In genomic region chr9:120538339-120538738, GRCh38 we compare ENCODE assay signal across 21 cellular contexts. TPM values are rescaled to one million over a fixed set of nuclear protein-coding genes. Genes with fewer than 3 reads are reported as not detected.
DNase-seq lines count a peak whose midpoint lies in the region; FAIRE-seq and TF ChIP-seq lines count a peak whose summit lies in the region.
"Had no signal": no experiment of that assay in that cellular context is flagged by ENCODE, and none has a peak within 500 bp of the region (broad histone marks: within the 10 kb centered on the region; RNA-seq: fewer than 3 reads in every experiment).

No MANE protein-coding gene starts in this region.

- no peak overlapping the region for H3K9ac ChIP-seq in SK-N-SH
- H3K9ac ChIP-seq in endothelial cell of umbilical vein (replicated peaks; ENCODE audit: extremely low read depth, insufficient read depth, low read length), result no peak overlapping the region
- H3K9ac ChIP-seq: BLaER1 had no signal

- no peaks in the 10 kb centered on the region for H3K9me3 Mint-ChIP-seq in osteocyte (ENCODE audit: unreplicated experiment)
- H3K9me3 Mint-ChIP-seq in Caco-2 (ENCODE audit: unreplicated experiment), result no peaks in the 10 kb centered on the region
- H3K9me3 Mint-ChIP-seq: activated T-cell treated with anti-CD3 and anti-CD28 coated beads, Interleukin-2, amount 50 U/mL, for 72 hours had no signal

- TF ChIP-seq EP300 in SK-N-SH (IDR thresholded peaks at IDR 0.05; ENCODE audit: borderline replicate concordance in 1 of 2, low read depth in 1 of 2, low read length in 1 of 2), result peak in 1 of 2 experiments; percentile 51; a peak in 1 of 4 replicates

- H2AFZ ChIP-seq in SK-N-SH (ENCODE audit: low read depth) (no peak overlapping the region), endothelial cell of umbilical vein (ENCODE audit: low read depth, low read length) (no peak overlapping the region)

- no peak for TF ChIP-seq POLR2A in endothelial cell of umbilical vein (IDR thresholded peaks at IDR 0.05; ENCODE audit: low read depth, low read length)

- no peaks in the 10 kb centered on the region for H3K9me2 ChIP-seq in SK-N-SH

- no peaks in the 10 kb centered on the region for H3K9me3 ChIP-seq in SK-N-SH
- H3K9me3 ChIP-seq in endothelial cell of umbilical vein (replicated peaks; ENCODE audit: control insufficient read depth, insufficient read depth, low read length), result no peaks in the 10 kb centered on the region
- no peaks in the 10 kb centered on the region for H3K9me3 ChIP-seq in Caco-2
- H3K9me3 ChIP-seq: BLaER1, transverse colon had no signal

- no peaks in the 10 kb centered on the region for H3K27me3 ChIP-seq in SK-N-SH (ENCODE audit: insufficient read depth)
- no peaks in the 10 kb centered on the region for H3K27me3 ChIP-seq in endothelial cell of umbilical vein (ENCODE audit: control insufficient read depth in 2 of 2, insufficient read depth in 2 of 2, low read length in 2 of 2)
- H3K27me3 ChIP-seq in Caco-2 (replicated peaks; ENCODE audit: control insufficient read depth, insufficient read depth, low read length), result no peaks in the 10 kb centered on the region
- H3K27me3 ChIP-seq: BLaER1, transverse colon had no signal

- DNase-seq in HCEC 1CT, result peak; percentile 22
- DNase-seq in SK-N-SH, result peak; percentile 64
- DNase-seq in endothelial cell of umbilical vein (ENCODE audit: low read depth, low spot score), result peak; percentile 49
- no peak for DNase-seq in osteocyte (ENCODE audit: extremely low spot score, unreplicated experiment)
- no peak for DNase-seq in Caco-2
- DNase-seq in stimulated activated CD4-positive, alpha-beta T cell treated with anti-CD3 and anti-CD28 coated beads, Interleukin-1b, Interleukin-23, amount 100 ng/mL, for 48 hours, result no peak
- no peak for DNase-seq in SHP77 treated with DMSO at 0.1 percent for 48 hours (lab: John Stamatoyannopoulos, UW)
- DNase-seq: activated CD4-positive, alpha-beta T cell treated with anti-CD3 and anti-CD28 coated beads, Interleukin-2, amount 50 U/mL, for 4 hours; activated T-cell treated with anti-CD3 and anti-CD28 coated beads, Interleukin-2, amount 50 U/mL, for 72 hours; amniotic stem cell; DMS 273 treated with DMSO at 0.1 percent for 48 hours; glutamatergic neuron; kidney; NCI-H2081 treated with DMSO at 0.1 percent for 48 hours; NCI-H526; transverse colon had no signal

- H3F3A ChIP-seq in SK-N-SH (replicated peaks; ENCODE audit: insufficient read depth), result peaks cover 11% of the 10 kb centered on the region

- H3K4me1 Mint-ChIP-seq in osteocyte (ENCODE audit: unreplicated experiment) (peaks cover 24% of the 10 kb centered on the region), Caco-2 (ENCODE audit: low read depth, unreplicated experiment) (peaks cover 19% of the 10 kb centered on the region)

- BruUV-seq in endothelial cell of umbilical vein (replicated peaks; lab: Mats Ljungman, UMichigan) (no TSS peak), Caco-2 (replicated peaks; lab: Mats Ljungman, UMichigan) (no TSS peak)

- CTCF ChIA-PET in SK-N-SH (lab: Yijun Ruan, JAX), result interaction anchor here (0.7 to 1.5 kb wide), 5 partner anchors 9 to 61 kb away, joined by 3 to 4 read pairs (median 3); partner anchors contain the start of gene CDK5RAP2
- CTCF ChIA-PET in endothelial cell of umbilical vein (lab: Charles Lee), result no interaction called here
- CTCF ChIA-PET in Caco-2 (lab: Charles Lee), result interaction anchor here (0.6 kb wide), 1 partner anchor 30 kb away, joined by 3 read pairs; no protein-coding TSS in a partner anchor

- 57% methylated on average over 3 of the region's 3 CpGs for WGBS in SK-N-SH (ENCODE audit: low lambda C conversion rate)

- H3K4me1 ChIP-seq in SK-N-SH (ENCODE audit: control insufficient read depth in 1 of 2, insufficient read depth in 2 of 2, low read depth in 1 of 2, low read length in 1 of 2) (peaks cover 13 to 17% of the 10 kb centered on the region in 2 experiments; a peak in 3 of 4 replicates), endothelial cell of umbilical vein (ENCODE audit: control insufficient read depth, extremely low read depth, insufficient read depth, low read length) (peaks cover 19% of the 10 kb centered on the region), Caco-2 (peaks cover 11% of the 10 kb centered on the region)
- H3K4me1 ChIP-seq: BLaER1, transverse colon had no signal

- H3K27me3 Mint-ChIP-seq in osteocyte (ENCODE audit: unreplicated experiment) (no peaks in the 10 kb centered on the region), Caco-2 (ENCODE audit: insufficient read depth, unreplicated experiment) (no peaks in the 10 kb centered on the region)

- H3K4me3 ChIP-seq in SK-N-SH (ENCODE audit: low read depth in 2 of 2, low read length in 1 of 2) (no peak overlapping the region), endothelial cell of umbilical vein (replicated peaks in 1 of 3; ENCODE audit: insufficient read depth in 1 of 3, low read depth in 1 of 3, low read length in 3 of 3) (no peak overlapping the region), Caco-2 (ENCODE audit: low read depth, low read length) (no peak overlapping the region)
- H3K4me3 ChIP-seq: BLaER1, transverse colon had no signal

- H3K27ac ChIP-seq in SK-N-SH (ENCODE audit: low read depth in 2 of 2, low read length in 1 of 2) (peak overlapping the region; percentile 34 to 83; a peak in 3 of 4 replicates), endothelial cell of umbilical vein (ENCODE audit: insufficient read depth, low read depth, low read length) (peak overlapping the region; percentile 4)
- H3K27ac ChIP-seq: BLaER1, transverse colon had no signal

- TF ChIP-seq CTCF in SK-N-SH (IDR thresholded peaks at IDR 0.05) (no peak), endothelial cell of umbilical vein (IDR thresholded peaks at IDR 0.05; ENCODE audit: extremely low read depth in 1 of 2, insufficient read depth in 1 of 2, low read depth in 1 of 2, low read length in 2 of 2) (no peak), osteocyte (IDR thresholded peaks at IDR 0.05) (no peak), Caco-2 (IDR thresholded peaks at IDR 0.05; ENCODE audit: insufficient read depth in 1 of 2, low read depth in 1 of 2, low read length in 1 of 2, severe bottlenecking in 1 of 2, unreplicated experiment in 1 of 2) (no peak)

- H3K36me3 Mint-ChIP-seq in osteocyte (ENCODE audit: unreplicated experiment), result peaks cover 43% of the 10 kb centered on the region
- H3K36me3 Mint-ChIP-seq in Caco-2 (ENCODE audit: insufficient read depth, unreplicated experiment), result peaks cover 48% of the 10 kb centered on the region

- H3K79me2 ChIP-seq in SK-N-SH (ENCODE audit: insufficient read depth), result no peaks in the 10 kb centered on the region
- no peaks in the 10 kb centered on the region for H3K79me2 ChIP-seq in endothelial cell of umbilical vein (ENCODE audit: control insufficient read depth, insufficient read depth, low read length)

- H3K27ac Mint-ChIP-seq in osteocyte (ENCODE audit: unreplicated experiment), result peak overlapping the region; percentile 73
- no peak overlapping the region for H3K27ac Mint-ChIP-seq in Caco-2 (ENCODE audit: unreplicated experiment)
- H3K27ac Mint-ChIP-seq: activated T-cell treated with anti-CD3 and anti-CD28 coated beads, Interleukin-2, amount 50 U/mL, for 72 hours had no signal

- H3K4me3 Mint-ChIP-seq in osteocyte (ENCODE audit: unreplicated experiment) (no peak overlapping the region), Caco-2 (ENCODE audit: unreplicated experiment) (no peak overlapping the region)
- H3K4me3 Mint-ChIP-seq: activated T-cell treated with anti-CD3 and anti-CD28 coated beads, Interleukin-2, amount 50 U/mL, for 72 hours had no signal

- TF ChIP-seq RAD21 in SK-N-SH (IDR thresholded peaks at IDR 0.05; ENCODE audit: low read length), result no peak

- intact Hi-C loops in endothelial cell of umbilical vein (cut with micrococcal nuclease), result no loop called here
- intact Hi-C loops in Caco-2 (cut with micrococcal nuclease; ENCODE audit: unreplicated experiment), result no loop called here

- peak; percentile 99 for FAIRE-seq in endothelial cell of umbilical vein (lab: Jason Lieb, UNC)
- FAIRE-seq: colon, GM18507, H54, kidney, TTC549 had no signal

- H4K20me1 ChIP-seq in SK-N-SH (ENCODE audit: insufficient read depth) (no peaks in the 10 kb centered on the region), endothelial cell of umbilical vein (replicated peaks; ENCODE audit: control insufficient read depth, extremely low read depth, insufficient read depth, low read length) (no peaks in the 10 kb centered on the region)

- peaks cover 10 to 61% of the 10 kb centered on the region in 2 experiments for H3K36me3 ChIP-seq in SK-N-SH (replicated peaks in 1 of 2; ENCODE audit: control insufficient read depth in 1 of 2, insufficient read depth in 2 of 2, low read length in 1 of 2)
- H3K36me3 ChIP-seq in endothelial cell of umbilical vein (ENCODE audit: control insufficient read depth in 2 of 2, extremely low read depth in 1 of 2, insufficient read depth in 2 of 2, low read length in 2 of 2), result peaks cover 0 to 2% of the 10 kb centered on the region in 2 experiments
- peaks cover 2% of the 10 kb centered on the region for H3K36me3 ChIP-seq in Caco-2 (ENCODE audit: control insufficient read depth, insufficient read depth, low read length)

- dilution Hi-C loops in endothelial cell of umbilical vein (cut with MboI; ENCODE audit: extremely low pct_ligation_motif_present, low sequenced_read_pairs), result no loop called here

- H3K4me2 ChIP-seq in SK-N-SH (no peak overlapping the region), endothelial cell of umbilical vein (ENCODE audit: insufficient read depth, low read length) (peak overlapping the region; percentile 26)
- H3K4me2 ChIP-seq: BLaER1 had no signal

- POLR2A ChIA-PET in SK-N-SH (lab: Yijun Ruan, JAX), result interaction anchor here (0.9 kb wide), 1 partner anchor 8 kb away, joined by 3 read pairs; no protein-coding TSS in a partner anchor
- POLR2A ChIA-PET in endothelial cell of umbilical vein (lab: Charles Lee), result no interaction called here
- POLR2A ChIA-PET in Caco-2 (lab: Charles Lee), result no interaction called here

- H3K9me1 ChIP-seq in endothelial cell of umbilical vein (replicated peaks; ENCODE audit: control insufficient read depth, extremely low read depth, insufficient read depth, low read length), result no peaks in the 10 kb centered on the region

TF ChIP-seq in endothelial cell of umbilical vein, 7 proteins besides CTCF, POLR2A, EP300 and RAD21 (continues in another document):
- no peak for TF ChIP-seq GATA2 (IDR thresholded peaks at IDR 0.05; ENCODE audit: insufficient read depth, insufficient read length, low read depth, low read length)

RNA-seq across cellular contexts. Expression of gene CDK5RAP2, which starts 41.6 kb away (rescaled TPM):
- polyA plus RNA-seq in SK-N-SH (2012; rRNA removed) (15.2 and 20.7 TPM in 2 replicates), endothelial cell of umbilical vein (17.0 and 17.5 TPM in 2 replicates)
- polyA plus RNA-seq in SK-N-SH (2012; cell fraction: cytosol; rRNA removed), result 16.6 and 17.3 TPM in 2 replicates
- polyA plus RNA-seq in SK-N-SH (2012; cell fraction: nucleus; rRNA removed), result 45.3 and 53.8 TPM in 2 replicates
- total RNA-seq in endothelial cell of umbilical vein (53.5 and 56.7 TPM in 2 replicates), osteocyte (42.0 and 48.7 TPM in 2 replicates), Caco-2 (2022) (68.2 and 71.3 TPM in 2 replicates)
- polyA plus RNA-seq in endothelial cell of umbilical vein (2011; cell fraction: cytosol; rRNA removed), result 24.9 and 32.8 TPM in 2 replicates
- polyA plus RNA-seq in endothelial cell of umbilical vein (2011; cell fraction: nucleus; rRNA removed), result 72.0 and 95.9 TPM in 2 replicates
- polyA plus RNA-seq in endothelial cell of umbilical vein (2012), result 20.6 and 26.5 TPM in 2 replicates
- 46.5 and 52.2 TPM in 2 replicates for polyA minus RNA-seq in endothelial cell of umbilical vein
- 46.8 TPM for polyA minus RNA-seq in endothelial cell of umbilical vein (2011; cell fraction: cytosol; rRNA and poly(A)+ RNA removed)
- 60.1 and 73.7 TPM in 2 replicates for polyA minus RNA-seq in endothelial cell of umbilical vein (2011; cell fraction: nucleus; rRNA and poly(A)+ RNA removed)

Comparison
In these comparisons a context has a peak if more than half of its experiments do, and no peak if none do; other contexts are left out.
1. DNase-seq: peak in HCEC 1CT (single experiment), SK-N-SH (single experiment) and endothelial cell of umbilical vein (single experiment); none in osteocyte (single experiment), Caco-2 (0 of 2), stimulated activated CD4-positive, alpha-beta T cell treated with anti-CD3 and anti-CD28 coated beads, Interleukin-1b, Interleukin-23, amount 100 ng/mL, for 48 hours (single experiment) and SHP77 treated with DMSO at 0.1 percent for 48 hours (single experiment).